8 cellular contexts compared by ENCODE assay signal in the genomic region with DNA sequence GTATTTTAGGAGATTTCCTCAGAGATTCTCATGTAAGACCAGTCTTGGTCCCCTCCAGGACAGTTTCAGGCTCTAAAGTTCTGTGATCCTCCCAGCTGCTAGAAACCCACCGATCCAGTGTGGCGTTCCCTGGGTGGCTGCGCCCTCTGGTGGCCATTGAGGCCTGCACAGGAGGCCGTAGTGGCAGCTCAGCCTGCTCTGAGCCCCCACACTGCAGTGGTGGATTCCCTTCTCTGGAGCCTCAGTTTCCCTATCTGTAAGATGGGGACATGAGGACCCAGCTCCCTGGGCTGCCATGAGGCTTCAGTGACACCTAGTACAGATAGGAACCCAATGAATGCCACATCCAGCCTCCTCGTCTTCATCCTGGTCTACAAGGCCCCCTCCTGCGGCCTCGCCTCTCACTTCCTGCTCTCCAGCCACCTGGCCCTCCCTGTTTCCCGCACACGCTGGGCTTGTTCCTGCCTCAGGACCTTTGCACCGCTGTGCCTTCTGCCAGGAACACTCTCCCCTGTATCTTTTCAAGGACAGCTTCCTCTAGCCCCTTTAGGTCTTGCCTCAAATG. TPM values are rescaled to one million over a fixed set of nuclear protein-coding genes. Genes with fewer than 3 reads are reported as not detected.
DNase-seq lines count a peak whose midpoint lies in the region; ATAC-seq lines count a peak whose summit lies in the region.

No MANE protein-coding gene starts in this region.

- H3K4me3 Mint-ChIP-seq in activated CD8-positive, alpha-beta T cell treated with anti-CD3 and anti-CD28 coated beads, Interleukin-2, amount 10 ng/mL, durations not matched to agents 7 days and 5 days = no peak overlapping the region

- no peak overlapping the region for H2AK5ac ChIP-seq in mesendoderm (ENCODE audit: low read length)

- no peak overlapping the region for H4K8ac ChIP-seq in mesendoderm (ENCODE audit: low read depth, low read length)

- H3K18ac ChIP-seq in mesendoderm (ENCODE audit: low read length) = no peak overlapping the region

- no peak overlapping the region for H2BK15ac ChIP-seq in mesendoderm (replicated peaks; ENCODE audit: low read depth)

- in situ Hi-C loops in G401 (cut with HindIII; ENCODE audit: low sequenced_read_pairs) = no loop called here

- H3K27me3 ChIP-seq in mesendoderm (ENCODE audit: insufficient read depth, low read length, poor library complexity) = no peaks in the 10 kb centered on the region

- no peak overlapping the region for H4K5ac ChIP-seq in mesendoderm (ENCODE audit: low read length)

- H3K4me1 ChIP-seq in mesendoderm (ENCODE audit: control insufficient read depth, low read depth, low read length) = no peaks in the 10 kb centered on the region

- H3K27ac Mint-ChIP-seq in activated CD8-positive, alpha-beta T cell treated with anti-CD3 and anti-CD28 coated beads, Interleukin-2, amount 10 ng/mL, durations not matched to agents 7 days and 5 days = peak overlapping the region; percentile 32

- no peak overlapping the region for H3K4me3 ChIP-seq in mesendoderm (ENCODE audit: low read length)

- H3K27ac ChIP-seq in mesendoderm (ENCODE audit: low read depth, low read length) = no peak overlapping the region

- no peaks in the 10 kb centered on the region for H3K27me3 Mint-ChIP-seq in activated CD8-positive, alpha-beta T cell treated with anti-CD3 and anti-CD28 coated beads, Interleukin-2, amount 10 ng/mL, durations not matched to agents 7 days and 5 days (ENCODE audit: low read depth)

- CTCF ChIA-PET in activated CD8-positive, alpha-beta T cell treated with anti-CD3 and anti-CD28 coated beads, Interleukin-2, amount 10 ng/mL, durations not matched to agents 7 days and 5 days (lab: Charles Lee) = interaction anchor here (0.5 to 8.4 kb wide), 37 partner anchors 8 to 491 kb away, joined by 3 to 156 read pairs (median 6); a partner anchor contains a TSS

- H3K36me3 ChIP-seq in mesendoderm (ENCODE audit: control insufficient read depth, insufficient read depth, low read length) = no peaks in the 10 kb centered on the region

- whole genome bisulfite sequencing in mesendoderm (ENCODE audit: extremely low coverage, insufficient coverage, low lambda C conversion rate) = no CpG with 5 or more reads among the region's 10 CpGs

- no peaks in the 10 kb centered on the region for H3K79me2 ChIP-seq in mesendoderm (ENCODE audit: control insufficient read depth, insufficient read depth, low read length)

- POLR2A ChIA-PET in activated CD8-positive, alpha-beta T cell treated with anti-CD3 and anti-CD28 coated beads, Interleukin-2, amount 10 ng/mL, durations not matched to agents 7 days and 5 days (lab: Charles Lee) = interaction anchor here (0.7 to 1.7 kb wide), 4 partner anchors 11 to 73 kb away, joined by 3 to 6 read pairs (median 4); a partner anchor contains a TSS

- H3K23ac ChIP-seq in mesendoderm (ENCODE audit: low read length) = no peak overlapping the region

- H3K4me2 ChIP-seq in mesendoderm (ENCODE audit: low read length) = no peak overlapping the region

- peaks cover 10% of the 10 kb centered on the region for H3K36me3 Mint-ChIP-seq in activated CD8-positive, alpha-beta T cell treated with anti-CD3 and anti-CD28 coated beads, Interleukin-2, amount 10 ng/mL, durations not matched to agents 7 days and 5 days (ENCODE audit: low read depth)

- no peak overlapping the region for H3K4ac ChIP-seq in mesendoderm (ENCODE audit: low read depth, low read length)

- no peak overlapping the region for H2BK120ac ChIP-seq in mesendoderm (ENCODE audit: low read depth, low read length)

- ATAC-seq in GM21825 (IDR thresholded peaks at IDR 0.05; ENCODE audit: unreplicated experiment) (peak; percentile 52), GM18868 (IDR thresholded peaks at IDR 0.05; ENCODE audit: unreplicated experiment) (no peak)
- peak; percentile 97 for ATAC-seq in activated CD8-positive, alpha-beta T cell treated with anti-CD3 and anti-CD28 coated beads, Interleukin-2, amount 10 ng/mL, durations not matched to agents 7 days and 5 days

- H3K4me1 Mint-ChIP-seq in activated CD8-positive, alpha-beta T cell treated with anti-CD3 and anti-CD28 coated beads, Interleukin-2, amount 10 ng/mL, durations not matched to agents 7 days and 5 days (ENCODE audit: low read depth) = peaks cover 17% of the 10 kb centered on the region

- no peak overlapping the region for H3K9ac ChIP-seq in mesendoderm (ENCODE audit: low read length)

- peak; percentile 78 for DNase-seq in G401 (ENCODE audit: low spot score)
- DNase-seq in NCI-H2171 (lab: John Stamatoyannopoulos, UW) = peak; percentile 45
- DNase-seq in activated CD8-positive, alpha-beta T cell treated with anti-CD3 and anti-CD28 coated beads, Interleukin-2, amount 10 ng/mL, durations not matched to agents 7 days and 5 days = peak; percentile 88
- DNase-seq in effector CD4-positive, alpha-beta T cell = peak; percentile 81
- peak; percentile 78 for DNase-seq in mesendoderm
- DNase-seq in stimulated activated CD8-positive, alpha-beta memory T cell treated with anti-CD3 and anti-CD28 coated beads, Interleukin-2, amount 100 ng/mL, for 48 hours (ENCODE audit: low read depth in 2 of 2) = peak; percentile 75 to 76

- H3K9me3 Mint-ChIP-seq in activated CD8-positive, alpha-beta T cell treated with anti-CD3 and anti-CD28 coated beads, Interleukin-2, amount 10 ng/mL, durations not matched to agents 7 days and 5 days (ENCODE audit: insufficient read depth) = no peaks in the 10 kb centered on the region

- no peak overlapping the region for H3K56ac ChIP-seq in mesendoderm (ENCODE audit: low read length)

- H3K79me1 ChIP-seq in mesendoderm (ENCODE audit: low read length) = no peaks in the 10 kb centered on the region

- no peak overlapping the region for H2BK5ac ChIP-seq in mesendoderm (ENCODE audit: low read length)

RNA-seq across cellular contexts. Expression of a gene that starts 16.5 kb away (rescaled TPM):
- 25.0 and 26.7 TPM in 2 replicates for total RNA-seq in G401 (2014; rRNA removed; shearing (Covaris generic))
- total RNA-seq in activated CD8-positive, alpha-beta T cell treated with anti-CD3 and anti-CD28 coated beads, Interleukin-2, amount 10 ng/mL, durations not matched to agents 7 days and 5 days = 10 to 100 TPM; 16.3 to 18.2 TPM
- 2.0 TPM for polyA plus RNA-seq in mesendoderm (2013, experiment 1 of 2)
- 1.8 TPM for polyA plus RNA-seq in mesendoderm (2013, experiment 2 of 2)

RNA-seq across cellular contexts. Expression of a gene that starts 22.6 kb away (rescaled TPM):
- total RNA-seq in G401 (2014; rRNA removed; shearing (Covaris generic)) = not detected in 2 replicates
- 10 to 100 TPM; 16.0 to 18.1 TPM for total RNA-seq in activated CD8-positive, alpha-beta T cell treated with anti-CD3 and anti-CD28 coated beads, Interleukin-2, amount 10 ng/mL, durations not matched to agents 7 days and 5 days
- 2.9 TPM for polyA plus RNA-seq in mesendoderm (2013, experiment 1 of 2)
- polyA plus RNA-seq in mesendoderm (2013, experiment 2 of 2) = 3.0 TPM

RNA-seq across cellular contexts. Expression of a gene that starts 33.6 kb away (rescaled TPM):
- total RNA-seq in G401 (2014; rRNA removed; shearing (Covaris generic)) = 33.7 and 45.5 TPM in 2 replicates
- 1 to 10 TPM; 4.8 to 6.4 TPM for total RNA-seq in activated CD8-positive, alpha-beta T cell treated with anti-CD3 and anti-CD28 coated beads, Interleukin-2, amount 10 ng/mL, durations not matched to agents 7 days and 5 days
- 7.1 TPM for polyA plus RNA-seq in mesendoderm (2013, experiment 1 of 2)
- 6.5 TPM for polyA plus RNA-seq in mesendoderm (2013, experiment 2 of 2)

RNA-seq across cellular contexts. Expression of a gene that starts 57.4 kb away (rescaled TPM):
- 240 and 319 TPM in 2 replicates for total RNA-seq in G401 (2014; rRNA removed; shearing (Covaris generic))
- 10 to 100 TPM; 57.0 to 58.3 TPM for total RNA-seq in activated CD8-positive, alpha-beta T cell treated with anti-CD3 and anti-CD28 coated beads, Interleukin-2, amount 10 ng/mL, durations not matched to agents 7 days and 5 days
- 60.5 TPM for polyA plus RNA-seq in mesendoderm (2013, experiment 1 of 2)
- 59.0 TPM for polyA plus RNA-seq in mesendoderm (2013, experiment 2 of 2)

Comparison
In these comparisons a context has a peak if more than half of its experiments do, and no peak if none do; other contexts are left out.
1. RNA of a gene that starts 22.6 kb away (total RNA-seq): 16.0 to 18.1 TPM in activated CD8-positive, alpha-beta T cell treated with anti-CD3 and anti-CD28 coated beads, Interleukin-2, amount 10 ng/mL, durations not matched to agents 7 days and 5 days; not detected in G401; every median in the first group is over 10 times any median in the second.
2. Peak in every context shown above with its lines, with median percentiles within 50 percentile points of each other: DNase-seq.